ENCODE assay signal across 16 cellular contexts in genomic region chr12:104990950-104991349, GRCh38.
"Had no signal": no experiment of that assay in that cellular context is flagged by ENCODE, and none has a peak within 500 bp of the region (broad histone marks: within the 10 kb centered on the region; RNA-seq: fewer than 3 reads in every experiment).

No MANE protein-coding gene starts in this region.

- H3K36me3 ChIP-seq: thoracic aorta had no signal

- H3K4me3 ChIP-seq: cardiac muscle cell, heart right ventricle, lung, thoracic aorta, vagina had no signal

- H3K9me3 ChIP-seq: thoracic aorta, vagina had no signal

- H3K27me3 ChIP-seq: cardiac muscle cell, heart right ventricle, vagina had no signal

- H3K27ac ChIP-seq: cardiac muscle cell, epithelial cell of prostate, thoracic aorta, vagina, WERI-Rb-1 had no signal

- DNase-seq: activated CD4-positive, alpha-beta T cell treated with anti-CD3 and anti-CD28 coated beads, Interleukin-2, amount 50 U/mL, for 1 hour; activated CD4-positive, CD25-positive, alpha-beta regulatory T cell treated with anti-CD3 and anti-CD28 coated beads, Interleukin-2, amount 50 U/mL, for 72 hours; activated CD8-positive, alpha-beta T cell treated with anti-CD3 and anti-CD28 coated beads, Interleukin-2, amount 10 ng/mL, durations not matched to agents 7 days and 5 days; activated naive CD4-positive, alpha-beta T cell; heart right ventricle; islet precursor cell; naive thymus-derived CD8-positive, alpha-beta T cell; retina; stimulated activated CD4-positive, alpha-beta T cell treated with anti-CD3 and anti-CD28 coated beads, Interleukin-4, amount 100 ng/mL, for 1 hour; stimulated activated naive CD4-positive, alpha-beta T cell; WERI-Rb-1 had no signal

- ATAC-seq: activated CD8-positive, alpha-beta T cell treated with anti-CD3 and anti-CD28 coated beads, Interleukin-2, amount 10 ng/mL, durations not matched to agents 7 days and 5 days; naive thymus-derived CD8-positive, alpha-beta T cell had no signal
